1 cellular context compared by ENCODE assay signal in the genomic region with DNA sequence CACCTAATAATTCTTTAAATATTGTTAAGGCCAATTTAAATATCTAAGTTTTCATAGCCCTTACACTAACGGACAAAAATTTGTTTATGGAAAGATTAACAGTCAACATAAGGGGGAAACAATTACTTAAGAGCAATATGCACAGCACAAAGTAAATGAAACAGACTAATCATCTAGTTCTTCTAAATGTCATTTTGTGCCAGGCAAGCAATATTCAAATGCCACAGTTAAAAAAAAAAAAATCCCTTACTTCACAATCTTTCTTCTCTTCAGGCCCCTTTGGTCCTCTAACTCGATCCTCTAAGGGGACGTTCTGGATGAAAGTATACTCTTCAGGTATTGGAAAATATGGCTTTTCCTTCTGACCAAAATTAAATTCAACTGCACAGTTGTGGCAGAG.
TF ChIP-seq lines count a peak whose summit lies in the region.

No MANE protein-coding gene starts in this region.

TF ChIP-seq in GM23338, 12 proteins besides CTCF, POLR2A, EP300 and RAD21 (continued from another document):
- TF ChIP-seq, protein P1, sequence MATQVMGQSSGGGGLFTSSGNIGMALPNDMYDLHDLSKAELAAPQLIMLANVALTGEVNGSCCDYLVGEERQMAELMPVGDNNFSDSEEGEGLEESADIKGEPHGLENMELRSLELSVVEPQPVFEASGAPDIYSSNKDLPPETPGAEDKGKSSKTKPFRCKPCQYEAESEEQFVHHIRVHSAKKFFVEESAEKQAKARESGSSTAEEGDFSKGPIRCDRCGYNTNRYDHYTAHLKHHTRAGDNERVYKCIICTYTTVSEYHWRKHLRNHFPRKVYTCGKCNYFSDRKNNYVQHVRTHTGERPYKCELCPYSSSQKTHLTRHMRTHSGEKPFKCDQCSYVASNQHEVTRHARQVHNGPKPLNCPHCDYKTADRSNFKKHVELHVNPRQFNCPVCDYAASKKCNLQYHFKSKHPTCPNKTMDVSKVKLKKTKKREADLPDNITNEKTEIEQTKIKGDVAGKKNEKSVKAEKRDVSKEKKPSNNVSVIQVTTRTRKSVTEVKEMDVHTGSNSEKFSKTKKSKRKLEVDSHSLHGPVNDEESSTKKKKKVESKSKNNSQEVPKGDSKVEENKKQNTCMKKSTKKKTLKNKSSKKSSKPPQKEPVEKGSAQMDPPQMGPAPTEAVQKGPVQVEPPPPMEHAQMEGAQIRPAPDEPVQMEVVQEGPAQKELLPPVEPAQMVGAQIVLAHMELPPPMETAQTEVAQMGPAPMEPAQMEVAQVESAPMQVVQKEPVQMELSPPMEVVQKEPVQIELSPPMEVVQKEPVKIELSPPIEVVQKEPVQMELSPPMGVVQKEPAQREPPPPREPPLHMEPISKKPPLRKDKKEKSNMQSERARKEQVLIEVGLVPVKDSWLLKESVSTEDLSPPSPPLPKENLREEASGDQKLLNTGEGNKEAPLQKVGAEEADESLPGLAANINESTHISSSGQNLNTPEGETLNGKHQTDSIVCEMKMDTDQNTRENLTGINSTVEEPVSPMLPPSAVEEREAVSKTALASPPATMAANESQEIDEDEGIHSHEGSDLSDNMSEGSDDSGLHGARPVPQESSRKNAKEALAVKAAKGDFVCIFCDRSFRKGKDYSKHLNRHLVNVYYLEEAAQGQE (IDR thresholded peaks at IDR 0.05; ENCODE audit: unreplicated experiment), result no peak
- TF ChIP-seq POLR2AphosphoS5 (IDR thresholded peaks at IDR 0.05; ENCODE audit: low read depth) (no peak), STAT1 (IDR thresholded peaks at IDR 0.05; ENCODE audit: unreplicated experiment) (no peak), ZNF114 (CRISPR knock-in tag; IDR thresholded peaks at IDR 0.05) (no peak), ZNF331 (CRISPR knock-in tag; IDR thresholded peaks at IDR 0.05; ENCODE audit: low read depth) (no peak), CREB1 (CRISPR knock-in tag; IDR thresholded peaks at IDR 0.05; ENCODE audit: low read depth) (no peak)
- TF ChIP-seq, protein P2, sequence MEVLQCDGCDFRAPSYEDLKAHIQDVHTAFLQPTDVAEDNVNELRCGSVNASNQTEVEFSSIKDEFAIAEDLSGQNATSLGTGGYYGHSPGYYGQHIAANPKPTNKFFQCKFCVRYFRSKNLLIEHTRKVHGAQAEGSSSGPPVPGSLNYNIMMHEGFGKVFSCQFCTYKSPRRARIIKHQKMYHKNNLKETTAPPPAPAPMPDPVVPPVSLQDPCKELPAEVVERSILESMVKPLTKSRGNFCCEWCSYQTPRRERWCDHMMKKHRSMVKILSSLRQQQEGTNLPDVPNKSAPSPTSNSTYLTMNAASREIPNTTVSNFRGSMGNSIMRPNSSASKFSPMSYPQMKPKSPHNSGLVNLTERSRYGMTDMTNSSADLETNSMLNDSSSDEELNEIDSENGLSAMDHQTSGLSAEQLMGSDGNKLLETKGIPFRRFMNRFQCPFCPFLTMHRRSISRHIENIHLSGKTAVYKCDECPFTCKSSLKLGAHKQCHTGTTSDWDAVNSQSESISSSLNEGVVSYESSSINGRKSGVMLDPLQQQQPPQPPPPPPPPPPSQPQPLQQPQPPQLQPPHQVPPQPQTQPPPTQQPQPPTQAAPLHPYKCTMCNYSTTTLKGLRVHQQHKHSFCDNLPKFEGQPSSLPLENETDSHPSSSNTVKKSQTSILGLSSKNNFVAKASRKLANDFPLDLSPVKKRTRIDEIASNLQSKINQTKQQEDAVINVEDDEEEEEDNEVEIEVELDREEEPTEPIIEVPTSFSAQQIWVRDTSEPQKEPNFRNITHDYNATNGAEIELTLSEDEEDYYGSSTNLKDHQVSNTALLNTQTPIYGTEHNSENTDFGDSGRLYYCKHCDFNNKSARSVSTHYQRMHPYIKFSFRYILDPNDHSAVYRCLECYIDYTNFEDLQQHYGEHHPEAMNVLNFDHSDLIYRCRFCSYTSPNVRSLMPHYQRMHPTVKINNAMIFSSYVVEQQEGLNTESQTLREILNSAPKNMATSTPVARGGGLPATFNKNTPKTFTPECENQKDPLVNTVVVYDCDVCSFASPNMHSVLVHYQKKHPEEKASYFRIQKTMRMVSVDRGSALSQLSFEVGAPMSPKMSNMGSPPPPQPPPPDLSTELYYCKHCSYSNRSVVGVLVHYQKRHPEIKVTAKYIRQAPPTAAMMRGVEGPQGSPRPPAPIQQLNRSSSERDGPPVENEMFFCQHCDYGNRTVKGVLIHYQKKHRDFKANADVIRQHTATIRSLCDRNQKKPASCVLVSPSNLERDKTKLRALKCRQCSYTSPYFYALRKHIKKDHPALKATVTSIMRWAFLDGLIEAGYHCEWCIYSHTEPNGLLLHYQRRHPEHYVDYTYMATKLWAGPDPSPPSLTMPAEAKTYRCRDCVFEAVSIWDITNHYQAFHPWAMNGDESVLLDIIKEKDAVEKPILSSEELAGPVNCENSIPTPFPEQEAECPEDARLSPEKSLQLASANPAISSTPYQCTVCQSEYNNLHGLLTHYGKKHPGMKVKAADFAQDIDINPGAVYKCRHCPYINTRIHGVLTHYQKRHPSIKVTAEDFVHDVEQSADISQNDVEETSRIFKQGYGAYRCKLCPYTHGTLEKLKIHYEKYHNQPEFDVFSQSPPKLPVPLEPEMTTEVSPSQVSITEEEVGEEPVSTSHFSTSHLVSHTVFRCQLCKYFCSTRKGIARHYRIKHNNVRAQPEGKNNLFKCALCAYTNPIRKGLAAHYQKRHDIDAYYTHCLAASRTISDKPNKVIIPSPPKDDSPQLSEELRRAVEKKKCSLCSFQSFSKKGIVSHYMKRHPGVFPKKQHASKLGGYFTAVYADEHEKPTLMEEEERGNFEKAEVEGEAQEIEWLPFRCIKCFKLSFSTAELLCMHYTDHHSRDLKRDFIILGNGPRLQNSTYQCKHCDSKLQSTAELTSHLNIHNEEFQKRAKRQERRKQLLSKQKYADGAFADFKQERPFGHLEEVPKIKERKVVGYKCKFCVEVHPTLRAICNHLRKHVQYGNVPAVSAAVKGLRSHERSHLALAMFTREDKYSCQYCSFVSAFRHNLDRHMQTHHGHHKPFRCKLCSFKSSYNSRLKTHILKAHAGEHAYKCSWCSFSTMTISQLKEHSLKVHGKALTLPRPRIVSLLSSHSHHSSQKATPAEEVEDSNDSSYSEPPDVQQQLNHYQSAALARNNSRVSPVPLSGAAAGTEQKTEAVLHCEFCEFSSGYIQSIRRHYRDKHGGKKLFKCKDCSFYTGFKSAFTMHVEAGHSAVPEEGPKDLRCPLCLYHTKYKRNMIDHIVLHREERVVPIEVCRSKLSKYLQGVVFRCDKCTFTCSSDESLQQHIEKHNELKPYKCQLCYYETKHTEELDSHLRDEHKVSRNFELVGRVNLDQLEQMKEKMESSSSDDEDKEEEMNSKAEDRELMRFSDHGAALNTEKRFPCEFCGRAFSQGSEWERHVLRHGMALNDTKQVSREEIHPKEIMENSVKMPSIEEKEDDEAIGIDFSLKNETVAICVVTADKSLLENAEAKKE (CRISPR knock-in tag; IDR thresholded peaks at IDR 0.05), result no peak
